In the genomic region with DNA sequence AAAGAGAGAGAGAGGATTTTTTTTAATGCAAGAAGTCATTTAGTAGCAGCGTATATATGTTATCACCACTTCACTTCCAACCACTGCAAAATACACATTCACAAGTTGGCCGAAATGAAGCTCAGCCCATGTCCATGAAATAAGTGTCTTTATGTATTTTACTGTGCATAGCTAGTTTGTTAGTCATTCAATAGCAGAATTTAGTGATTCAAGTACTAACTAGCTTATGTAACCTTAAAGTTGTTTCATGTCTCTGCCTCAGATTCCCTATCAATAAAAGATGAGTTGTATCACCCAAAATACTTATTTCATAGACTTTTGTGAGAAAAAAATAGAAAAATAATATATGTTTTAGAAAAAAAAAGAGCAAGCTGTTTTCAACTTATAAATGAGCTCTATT, we compare ENCODE assay signal across 16 cellular contexts.
"Had no signal": no experiment of that assay in that cellular context is flagged by ENCODE, and none has a peak within 500 bp of the region (broad histone marks: within the 10 kb centered on the region; RNA-seq: fewer than 3 reads in every experiment).

No MANE protein-coding gene starts in this region.

- H3K4me3 ChIP-seq: ascending aorta, breast epithelium, heart left ventricle, mucosa of descending colon, neural progenitor cell, prostate gland, right atrium auricular region, tibial nerve had no signal

- H3K9me3 ChIP-seq: ascending aorta, breast epithelium, heart left ventricle, mucosa of descending colon, prostate gland, right atrium auricular region, tibial nerve had no signal

- DNase-seq: activated CD4-positive, alpha-beta T cell treated with anti-CD3 and anti-CD28 coated beads, Interleukin-2, amount 50 U/mL, for 4 hours; activated effector memory CD4-positive, alpha-beta T cell treated with anti-CD3 and anti-CD28 coated beads, Interleukin-2, amount 50 U/mL, for 16 hours; activated T-cell treated with anti-CD3 and anti-CD28 coated beads, Interleukin-2, amount 50 U/mL, for 72 hours; effector memory CD4-positive, alpha-beta T cell; heart left ventricle; immature natural killer cell; left ventricle myocardium superior; mucosa of descending colon; naive B cell; stimulated activated CD4-positive, alpha-beta T cell treated with anti-CD3 and anti-CD28 coated beads, Interleukin-2, amount 100 ng/mL, for 48 hours had no signal

- H3K27me3 ChIP-seq: ascending aorta, breast epithelium, neural progenitor cell, right atrium auricular region, tibial nerve had no signal

- H3K27ac ChIP-seq: ascending aorta, breast epithelium, heart left ventricle, neural progenitor cell, prostate gland, right atrium auricular region, tibial nerve had no signal

- H2AFZ ChIP-seq: neural progenitor cell had no signal

- H3K36me3 ChIP-seq: ascending aorta, breast epithelium, heart left ventricle, neural progenitor cell, prostate gland, right atrium auricular region, tibial nerve had no signal

- H3K4me2 ChIP-seq: neural progenitor cell had no signal

- H3K9ac ChIP-seq: neural progenitor cell had no signal

- H3K4me1 ChIP-seq: ascending aorta, breast epithelium, neural progenitor cell, prostate gland, right atrium auricular region, tibial nerve had no signal
